In genomic region chr22:50599816-50600454, GRCh38 we compare ENCODE assay signal across 8 cellular contexts. TPM values are rescaled to one million over a fixed set of nuclear protein-coding genes. Genes with fewer than 3 reads are reported as not detected.
DNase-seq lines count a peak whose midpoint lies in the region; ATAC-seq, FAIRE-seq and TF ChIP-seq lines count a peak whose summit lies in the region.

No MANE protein-coding gene starts in this region.

- no peak overlapping the region for H2AK5ac ChIP-seq in mesendoderm (ENCODE audit: low read length)

- H4K8ac ChIP-seq in mesendoderm (ENCODE audit: low read depth, low read length): no peak overlapping the region

- no peak overlapping the region for H3K56ac ChIP-seq in mesendoderm (ENCODE audit: low read length)

- no peak for FAIRE-seq in HTR-8/SVneo (lab: Jason Lieb, UNC)

- no peak overlapping the region for H4K5ac ChIP-seq in mesendoderm (ENCODE audit: low read length)

- peaks cover 7% of the 10 kb centered on the region for H3K4me1 Mint-ChIP-seq in activated CD4-positive, alpha-beta T cell treated with anti-CD3 and anti-CD28 coated beads for 36 hours

- peaks cover 5% of the 10 kb centered on the region for H3K27me3 ChIP-seq in mesendoderm (ENCODE audit: insufficient read depth, low read length, poor library complexity)
- no peaks in the 10 kb centered on the region for H3K27me3 ChIP-seq in testis

- no peak for TF ChIP-seq POLR2A in testis (IDR thresholded peaks at IDR 0.05)

- peak overlapping the region; percentile 89 for H3K27ac ChIP-seq in 22Rv1
- H3K27ac ChIP-seq in coronary artery: no peak overlapping the region
- H3K27ac ChIP-seq in mesendoderm (ENCODE audit: low read depth, low read length): no peak overlapping the region
- no peak overlapping the region for H3K27ac ChIP-seq in testis

- no peak overlapping the region for H3K27ac Mint-ChIP-seq in activated CD4-positive, alpha-beta T cell treated with anti-CD3 and anti-CD28 coated beads for 36 hours

- H2BK5ac ChIP-seq in mesendoderm (ENCODE audit: low read length): no peak overlapping the region

- no peaks in the 10 kb centered on the region for H3K9me3 Mint-ChIP-seq in activated CD4-positive, alpha-beta T cell treated with anti-CD3 and anti-CD28 coated beads for 36 hours (ENCODE audit: low read depth)

- H3K4me3 Mint-ChIP-seq in activated CD4-positive, alpha-beta T cell treated with anti-CD3 and anti-CD28 coated beads for 36 hours: peak overlapping the region; percentile 57

- CTCF ChIA-PET in activated CD4-positive, alpha-beta T cell treated with anti-CD3 and anti-CD28 coated beads for 36 hours (lab: Charles Lee): no interaction called here

- no peak overlapping the region for H3K9ac ChIP-seq in mesendoderm (ENCODE audit: low read length)

- H3K79me2 ChIP-seq in mesendoderm (ENCODE audit: control insufficient read depth, insufficient read depth, low read length): no peaks in the 10 kb centered on the region

- H3K27me3 Mint-ChIP-seq in activated CD4-positive, alpha-beta T cell treated with anti-CD3 and anti-CD28 coated beads for 36 hours: peaks cover 26% of the 10 kb centered on the region

- ATAC-seq in activated CD4-positive, alpha-beta T cell treated with anti-CD3 and anti-CD28 coated beads for 36 hours: peak; percentile 80
- ATAC-seq in GM19395 (IDR thresholded peaks at IDR 0.05; ENCODE audit: unreplicated experiment): no peak

- no peak for TF ChIP-seq CTCF in 22Rv1 (IDR thresholded peaks at IDR 0.05)
- TF ChIP-seq CTCF in coronary artery (IDR thresholded peaks at IDR 0.05): no peak
- no peak for TF ChIP-seq CTCF in testis (IDR thresholded peaks at IDR 0.05)

- H3K4me2 ChIP-seq in mesendoderm (ENCODE audit: low read length): no peak overlapping the region

- H3K9me3 ChIP-seq in testis: no peaks in the 10 kb centered on the region

- H2BK15ac ChIP-seq in mesendoderm (replicated peaks; ENCODE audit: low read depth): no peak overlapping the region

- no peaks in the 10 kb centered on the region for H3K79me1 ChIP-seq in mesendoderm (ENCODE audit: low read length)

- no peak overlapping the region for H3K4ac ChIP-seq in mesendoderm (ENCODE audit: low read depth, low read length)

- WGBS in mesendoderm (ENCODE audit: extremely low coverage, insufficient coverage, low lambda C conversion rate): no CpG with 5 or more reads among the region's 52 CpGs
- WGBS in testis, 2 donors: 12 to 37% methylated on average over 14 to 52 of the region's 52 CpGs

- H3K36me3 Mint-ChIP-seq in activated CD4-positive, alpha-beta T cell treated with anti-CD3 and anti-CD28 coated beads for 36 hours (ENCODE audit: low read depth): peaks cover 3% of the 10 kb centered on the region

- no peak overlapping the region for H3K18ac ChIP-seq in mesendoderm (ENCODE audit: low read length)

- H3K36me3 ChIP-seq in mesendoderm (ENCODE audit: control insufficient read depth, insufficient read depth, low read length) (no peaks in the 10 kb centered on the region), testis (ENCODE audit: low read depth, missing control alignments) (no peaks in the 10 kb centered on the region)

- DNase-seq in HTR-8/SVneo (ENCODE audit: insufficient read length, low spot score): peak; percentile 67
- DNase-seq in activated CD4-positive, alpha-beta T cell treated with anti-CD3 and anti-CD28 coated beads for 36 hours: peak; percentile 80
- no peak for DNase-seq in coronary artery (ENCODE audit: low spot score)
- peak; percentile 49 for DNase-seq in mesendoderm
- DNase-seq in testis: peak; percentile 70
- DNase-seq in cortex of kidney (lab: John Stamatoyannopoulos, UW): no peak

- no peak overlapping the region for H3K23ac ChIP-seq in mesendoderm (ENCODE audit: low read length)

- no peak overlapping the region for H2BK120ac ChIP-seq in mesendoderm (ENCODE audit: low read depth, low read length)

- POLR2A ChIA-PET in activated CD4-positive, alpha-beta T cell treated with anti-CD3 and anti-CD28 coated beads for 36 hours (lab: Charles Lee): interaction anchor here (0.6 kb wide), 1 partner anchor 30 kb away, joined by 3 read pairs; no protein-coding TSS in a partner anchor

- H3K4me3 ChIP-seq in coronary artery (peak overlapping the region; percentile 67), mesendoderm (ENCODE audit: low read length) (no peak overlapping the region), testis (peak overlapping the region; percentile 20 to 44)

- H3K4me1 ChIP-seq in mesendoderm (ENCODE audit: control insufficient read depth, low read depth, low read length) (no peaks in the 10 kb centered on the region), testis (peaks cover 11% of the 10 kb centered on the region)

- intact Hi-C loops in activated CD4-positive, alpha-beta T cell treated with anti-CD3 and anti-CD28 coated beads for 36 hours (cut with DNase I, micrococcal nuclease): no loop called here
- intact Hi-C loops in testis (cut with DNase I; ENCODE audit: low total_unique reads): no loop called here

RNA-seq across cellular contexts. Expression of gene MAPK8IP2, which starts 0.7 kb away (rescaled TPM):
- under 1 TPM; 0.14 TPM for total RNA-seq in activated CD4-positive, alpha-beta T cell treated with anti-CD3 and anti-CD28 coated beads for 36 hours
- 0.65 TPM for polyA plus RNA-seq in mesendoderm (2013, experiment 1 of 2)
- polyA plus RNA-seq in mesendoderm (2013, experiment 2 of 2): 0.83 TPM
- 10 to 100 TPM; 34.9 to 36.9 TPM for total RNA-seq in testis
- polyA plus RNA-seq in testis (ENCODE audit: insufficient read depth, low read depth, low replicate concordance): 12.7 TPM

RNA-seq across cellular contexts. Expression of gene CHKB, which starts 17.3 kb away (rescaled TPM):
- total RNA-seq in activated CD4-positive, alpha-beta T cell treated with anti-CD3 and anti-CD28 coated beads for 36 hours: 10 to 100 TPM; 68.2 to 79.7 TPM
- polyA plus RNA-seq in mesendoderm (2013, experiment 1 of 2): 28.8 TPM
- polyA plus RNA-seq in mesendoderm (2013, experiment 2 of 2): 29.1 TPM
- 10 to 100 TPM; 89.6 to 98.9 TPM for total RNA-seq in testis
- polyA plus RNA-seq in testis (ENCODE audit: insufficient read depth, low read depth, low replicate concordance): 88.4 TPM

RNA-seq across cellular contexts. Expression of gene CPT1B, which starts 21.7 kb away (rescaled TPM):
- total RNA-seq in activated CD4-positive, alpha-beta T cell treated with anti-CD3 and anti-CD28 coated beads for 36 hours: 10 to 100 TPM; 42.5 to 51.4 TPM
- 11.7 TPM for polyA plus RNA-seq in mesendoderm (2013, experiment 1 of 2)
- 11.4 TPM for polyA plus RNA-seq in mesendoderm (2013, experiment 2 of 2)
- 100 to 1,000 TPM; 103 to 123 TPM for total RNA-seq in testis
- polyA plus RNA-seq in testis (ENCODE audit: insufficient read depth, low read depth, low replicate concordance): 224 TPM

RNA-seq across cellular contexts. Expression of gene ARSA, which starts 28.0 kb away (rescaled TPM):
- total RNA-seq in activated CD4-positive, alpha-beta T cell treated with anti-CD3 and anti-CD28 coated beads for 36 hours: 10 to 100 TPM; 14.9 to 15.4 TPM
- polyA plus RNA-seq in mesendoderm (2013, experiment 1 of 2): 3.3 TPM
- 3.1 TPM for polyA plus RNA-seq in mesendoderm (2013, experiment 2 of 2)
- 10 to 100 TPM; 60.9 to 73.5 TPM for total RNA-seq in testis
- polyA plus RNA-seq in testis (ENCODE audit: insufficient read depth, low read depth, low replicate concordance): 95.9 TPM

RNA-seq across cellular contexts. Expression of gene SYCE3, which starts 37.2 kb away (rescaled TPM):
- 1 to 10 TPM; 3.8 TPM for total RNA-seq in activated CD4-positive, alpha-beta T cell treated with anti-CD3 and anti-CD28 coated beads for 36 hours
- 0.21 TPM for polyA plus RNA-seq in mesendoderm (2013, experiment 1 of 2)
- 0.22 TPM for polyA plus RNA-seq in mesendoderm (2013, experiment 2 of 2)
- total RNA-seq in testis: 10 to 100 TPM; 40.4 to 71.9 TPM
- polyA plus RNA-seq in testis (ENCODE audit: insufficient read depth, low read depth, low replicate concordance): 183 TPM

Comparison
In these comparisons a context has a peak if more than half of its experiments do, and no peak if none do; other contexts are left out.
1. DNase-seq: peak in HTR-8/SVneo (single experiment), activated CD4-positive, alpha-beta T cell treated with anti-CD3 and anti-CD28 coated beads for 36 hours (single experiment), mesendoderm (single experiment) and testis (single experiment); none in coronary artery (single experiment) and cortex of kidney (single experiment).
2. RNA of gene MAPK8IP2, which starts 0.7 kb away (total RNA-seq): 34.9 to 36.9 TPM in testis; 0.14 TPM in activated CD4-positive, alpha-beta T cell treated with anti-CD3 and anti-CD28 coated beads for 36 hours; every median in the first group is over 10 times any median in the second.